ENCODE assay signal across 1 cellular context in genomic region chr6:43269273-43270007, GRCh38.
A peak's percentile ranks its signal among the peaks of the same experiment; 100 is the strongest.
TF ChIP-seq lines count a peak whose summit lies in the region.

No MANE protein-coding gene starts in this region.

TF ChIP-seq in HepG2, 621 proteins besides CTCF, POLR2A, EP300 and RAD21 (continued from another document and continues in another):
- TF ChIP-seq ZNF18 (CRISPR knock-in tag; IDR thresholded peaks at IDR 0.05; ENCODE audit: insufficient replicate concordance) (no peak), RBFOX2 (IDR thresholded peaks at IDR 0.05; ENCODE audit: low read depth, low read length) (peak; percentile 51), KLF16 (CRISPR knock-in tag; IDR thresholded peaks at IDR 0.05) (0 out of 4 replicates have a peak, but pooled peaks of 1 of the 2 experiments have one; percentile 9), MXI1 (IDR thresholded peaks at IDR 0.05; ENCODE audit: borderline replicate concordance, low read depth, low read length) (0 out of 3 replicates have a peak, but pooled peaks have one; percentile 9), BCLAF1 (IDR thresholded peaks at IDR 0.05) (no peak), FIP1L1 (IDR thresholded peaks at IDR 0.05; ENCODE audit: borderline replicate concordance, insufficient read depth, low read depth, low read length) (no peak), PRDM10 (CRISPR knock-in tag; IDR thresholded peaks at IDR 0.05; ENCODE audit: low read depth) (no peak), ZMYM4 (CRISPR knock-in tag; IDR thresholded peaks at IDR 0.05) (no peak), GATAD2A (CRISPR knock-in tag; IDR thresholded peaks at IDR 0.05) (peak; percentile 26; the same call in 1 of the 2 replicates), BRF2 (CRISPR knock-in tag; IDR thresholded peaks at IDR 0.05) (no peak), ZNF737 (CRISPR knock-in tag; IDR thresholded peaks at IDR 0.05; ENCODE audit: borderline replicate concordance) (no peak), JUND (CRISPR knock-in tag; IDR thresholded peaks at IDR 0.05) (no peak), ZNF232 (CRISPR knock-in tag; IDR thresholded peaks at IDR 0.05; ENCODE audit: borderline replicate concordance) (no peak), ZNF768 (CRISPR knock-in tag; IDR thresholded peaks at IDR 0.05) (no peak), CBX2 (IDR thresholded peaks at IDR 0.05; ENCODE audit: low read depth, low read length) (no peak), CBX2 (CRISPR knock-in tag; IDR thresholded peaks at IDR 0.05; ENCODE audit: low read depth) (no peak), MED13 (CRISPR knock-in tag; IDR thresholded peaks at IDR 0.05) (no peak), ZNF704 (CRISPR knock-in tag; IDR thresholded peaks at IDR 0.05; ENCODE audit: borderline replicate concordance) (no peak), U2AF1 (optimal IDR thresholded peaks at IDR 0.05; ENCODE audit: low read depth, low read length) (no peak), RNF219 (CRISPR knock-in tag; IDR thresholded peaks at IDR 0.05) (no peak), ZNF260 (CRISPR knock-in tag; IDR thresholded peaks at IDR 0.05; ENCODE audit: borderline replicate concordance, low read depth) (no peak), ZMAT3 (CRISPR knock-in tag; conservative IDR thresholded peaks at IDR 0.05) (no peak; the same call in none of the 2 replicates), ZNF30 (CRISPR knock-in tag; IDR thresholded peaks at IDR 0.05) (no peak), FOXC1 (CRISPR knock-in tag; IDR thresholded peaks at IDR 0.05; ENCODE audit: borderline replicate concordance) (no peak), EZH2 (conservative IDR thresholded peaks at IDR 0.05; ENCODE audit: low read depth, low read length) (no peak), MIER3 (CRISPR knock-in tag; IDR thresholded peaks at IDR 0.05; ENCODE audit: borderline replicate concordance) (no peak), FOXO4 (CRISPR knock-in tag; conservative IDR thresholded peaks at IDR 0.05) (0 out of 2 replicates have a peak, but pooled peaks have one; percentile 9), FOXK1 (CRISPR knock-in tag; IDR thresholded peaks at IDR 0.05; ENCODE audit: borderline replicate concordance, low read depth) (no peak), ZNF354B (CRISPR knock-in tag; IDR thresholded peaks at IDR 0.05) (no peak), POLR2AphosphoS5 (IDR thresholded peaks at IDR 0.05; ENCODE audit: low read depth, low read length) (no peak), ZNF205 (CRISPR knock-in tag; IDR thresholded peaks at IDR 0.05) (no peak), ZNF264 (CRISPR knock-in tag; IDR thresholded peaks at IDR 0.05) (no peak), PHF20 (CRISPR knock-in tag; IDR thresholded peaks at IDR 0.05) (no peak), ZFP36 (IDR thresholded peaks at IDR 0.05; ENCODE audit: borderline replicate concordance, low read depth, low read length, partially characterized antibody) (peak; percentile 88), MXD3 (CRISPR knock-in tag; IDR thresholded peaks at IDR 0.05) (no peak), ZMYM3 (CRISPR knock-in tag; IDR thresholded peaks at IDR 0.05) (peak; percentile 90), AGO2 (optimal IDR thresholded peaks at IDR 0.05; ENCODE audit: low read depth, low read length) (peak; percentile 65), ZHX1 (CRISPR knock-in tag; IDR thresholded peaks at IDR 0.05; ENCODE audit: low read depth) (peak; percentile 72; the same call in 1 of the 2 replicates), FOSL2 (CRISPR knock-in tag; IDR thresholded peaks at IDR 0.05) (no peak), THAP8 (CRISPR knock-in tag; IDR thresholded peaks at IDR 0.05; ENCODE audit: borderline replicate concordance) (no peak), ZNF362 (CRISPR knock-in tag; IDR thresholded peaks at IDR 0.05; ENCODE audit: borderline replicate concordance) (no peak)
